18 cellular contexts compared by ENCODE assay signal in the genomic region with DNA sequence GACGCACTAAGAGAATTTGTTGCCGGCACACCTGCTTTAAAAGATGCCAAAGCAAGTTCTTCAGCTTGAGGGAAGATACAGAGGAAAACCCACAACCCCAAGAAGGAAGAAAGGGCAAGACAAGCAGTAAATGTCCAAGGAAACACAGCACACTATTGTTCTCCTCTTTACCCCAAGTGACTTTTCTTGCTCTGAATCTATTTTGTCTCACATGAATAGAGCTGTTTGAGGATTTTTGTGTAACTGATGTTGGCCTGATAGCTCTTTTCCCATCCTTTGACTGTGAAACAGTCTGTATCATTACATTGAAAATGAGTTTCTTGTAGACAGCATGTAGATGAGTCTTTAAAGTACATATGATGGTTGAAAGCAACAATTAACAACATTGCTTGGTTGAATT.
"Had no signal": no experiment of that assay in that cellular context is flagged by ENCODE, and none has a peak within 500 bp of the region (broad histone marks: within the 10 kb centered on the region; RNA-seq: fewer than 3 reads in every experiment).

No MANE protein-coding gene starts in this region.

- H3K4me3 Mint-ChIP-seq: IgD-negative memory B cell had no signal

- ATAC-seq: SK-N-SH treated with all-trans-retinoic acid at 6 μM for 48 hours had no signal

- DNase-seq: KBM-7, MV-4-11, NCI-H1048, NCI-H1105, NCI-H1436 treated with DMSO at 0.1 percent for 48 hours, NCI-H1694, NCI-H1930, NCI-H2081, NCI-H2107, NCI-H2227 treated with DMSO at 0.1 percent for 48 hours, NCI-H524, NCI-H526 treated with DMSO at 0.1 percent for 48 hours, NCI-H774, RPMI8226, SHP77 had no signal

- H3K36me3 Mint-ChIP-seq: IgD-negative memory B cell had no signal

- H3K27ac ChIP-seq: HL-60 had no signal
